Comparison of ENCODE assay signal across 8 cellular contexts in genomic region chr5:148383564-148384388, GRCh38. TPM values are rescaled to one million over a fixed set of nuclear protein-coding genes. Genes with fewer than 3 reads are reported as not detected.
DNase-seq lines count a peak whose midpoint lies in the region; ATAC-seq, FAIRE-seq and TF ChIP-seq lines count a peak whose summit lies in the region.

A gene with protein sequence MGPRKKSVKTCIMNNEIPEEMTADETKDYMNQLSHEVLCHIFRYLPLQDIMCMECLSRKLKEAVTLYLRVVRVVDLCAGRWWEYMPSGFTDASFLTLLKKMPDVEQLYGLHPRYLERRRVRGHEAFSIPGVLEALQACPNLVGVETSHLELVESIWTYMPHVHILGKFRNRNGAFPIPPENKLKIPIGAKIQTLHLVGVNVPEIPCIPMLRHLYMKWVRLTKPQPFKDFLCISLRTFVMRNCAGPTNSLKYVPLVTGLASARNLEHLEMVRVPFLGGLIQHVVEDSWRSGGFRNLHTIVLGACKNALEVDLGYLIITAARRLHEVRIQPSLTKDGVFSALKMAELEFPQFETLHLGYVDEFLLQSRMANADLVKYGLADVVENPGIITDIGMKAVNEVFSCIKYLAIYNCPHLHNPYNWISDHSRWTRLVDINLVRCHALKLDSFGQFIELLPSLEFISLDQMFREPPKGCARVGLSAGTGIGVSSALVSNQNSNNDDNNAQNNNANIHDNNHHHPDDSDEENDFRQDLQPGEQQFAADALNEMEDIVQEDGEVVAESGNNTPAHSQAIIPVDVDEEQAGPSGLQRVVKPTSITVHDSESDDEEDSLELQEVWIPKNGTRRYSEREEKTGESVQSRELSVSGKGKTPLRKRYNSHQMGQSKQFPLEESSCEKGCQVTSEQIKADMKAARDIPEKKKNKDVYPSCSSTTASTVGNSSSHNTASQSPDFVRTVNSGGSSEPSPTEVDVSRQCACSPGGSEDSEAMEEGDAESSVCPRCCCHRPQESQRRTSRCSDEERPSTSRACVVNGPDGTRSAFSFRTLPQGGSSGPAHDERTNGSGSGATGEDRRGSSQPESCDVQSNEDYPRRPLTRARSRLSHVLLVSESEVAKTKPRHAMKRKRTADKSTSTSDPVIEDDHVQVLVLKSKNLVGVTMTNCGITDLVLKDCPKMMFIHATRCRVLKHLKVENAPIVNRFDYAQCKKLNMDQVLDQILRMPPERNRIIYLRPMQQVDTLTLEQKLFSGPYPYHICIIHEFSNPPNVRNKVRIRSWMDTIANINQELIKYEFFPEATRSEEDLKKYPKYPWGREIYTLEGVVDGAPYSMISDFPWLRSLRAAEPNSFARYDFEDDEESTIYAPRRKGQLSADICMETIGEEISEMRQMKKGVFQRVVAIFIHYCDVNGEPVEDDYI (plus strand): TSS chr5:148383958. CDS start chr5:148394777, 10,819 bp downstream.

- peak within 1 kb of the TSS; percentile 9 for H3K27ac ChIP-seq in adipose tissue (ENCODE audit: low read depth, low read length)
- no peak within 1 kb of the TSS for H3K27ac ChIP-seq in trophoblast cell (ENCODE audit: low read depth, low read length)
- peak within 1 kb of the TSS; percentile 79 to 96 (median 92) for H3K27ac ChIP-seq in transverse colon

- ATAC-seq in HG02840 (IDR thresholded peaks at IDR 0.05; ENCODE audit: low FRiP score, unreplicated experiment): peak; percentile 100
- ATAC-seq in T-cell (replicated peaks in 1 of 4): peak; percentile 93 to 99 (median 97)

- H3K4me3 ChIP-seq in trophoblast cell (ENCODE audit: low read depth, low read length): peak within 1 kb of the TSS; percentile 76
- peak within 1 kb of the TSS; percentile 22 to 95 (median 82) for H3K4me3 ChIP-seq in transverse colon

- 0 to 1% (median 0%) methylated on average over 34 to 45 of the region's 45 CpGs for WGBS in adipose tissue, 3 donors
- WGBS in trophoblast cell (ENCODE audit: extremely low coverage, insufficient coverage, insufficient read length): no CpG with 5 or more reads among the region's 45 CpGs
- 0% methylated on average over 1 to 44 of the region's 45 CpGs for WGBS in transverse colon (ENCODE audit: low coverage in 1 of 2), 2 donors

- peaks cover 2% of the 10 kb centered on the region for H3K79me2 ChIP-seq in trophoblast cell (ENCODE audit: control insufficient read depth, insufficient read depth, low read length, poor library complexity)

- H2BK120ac ChIP-seq in trophoblast cell (ENCODE audit: insufficient read depth, low read length, poor library complexity): peak within 1 kb of the TSS; percentile 4

- peak within 1 kb of the TSS; percentile 51 for H3K4ac ChIP-seq in trophoblast cell (ENCODE audit: low read depth, low read length)

- peaks cover 4% of the 10 kb centered on the region for H3K79me1 ChIP-seq in trophoblast cell (ENCODE audit: low read length)

- H3K9ac ChIP-seq in trophoblast cell (ENCODE audit: low read length): peak within 1 kb of the TSS; percentile 80

- H3K4me1 ChIP-seq in trophoblast cell (ENCODE audit: control insufficient read depth in 1 of 2, insufficient read depth in 2 of 2, low read length in 2 of 2) (peaks cover 0 to 4% of the 10 kb centered on the region in 2 experiments), transverse colon (peaks cover 11 to 45% (median 28%) of the 10 kb centered on the region in 4 donors)

- H3K4me3 Mint-ChIP-seq in T-cell: peak within 1 kb of the TSS; percentile 75 to 96 (median 91)

- H2AFZ ChIP-seq in trophoblast cell (ENCODE audit: insufficient read depth, low read length, poor library complexity): peak within 1 kb of the TSS; percentile 38

- peaks cover 60 to 72% (median 69%) of the 10 kb centered on the region in 3 donors for H3K4me1 Mint-ChIP-seq in T-cell

- peak within 1 kb of the TSS; percentile 90 for H4K8ac ChIP-seq in trophoblast cell (ENCODE audit: low read depth, low read length)

- peak within 1 kb of the TSS; percentile 23 for H4K12ac ChIP-seq in trophoblast cell (ENCODE audit: low read depth, low read length)

- TF ChIP-seq POLR2A in GM12891 (IDR thresholded peaks at IDR 0.05; ENCODE audit: low read depth, low read length): peak; percentile 84
- TF ChIP-seq POLR2A in transverse colon (IDR thresholded peaks at IDR 0.05): peak; percentile 94

- H3K14ac ChIP-seq in trophoblast cell (ENCODE audit: low read length): peak within 1 kb of the TSS; percentile 66

- peak; percentile 75 for DNase-seq in GM12891 (ENCODE audit: insufficient read length, low spot score)
- DNase-seq in NCI-H1436 treated with DMSO at 0.1 percent for 48 hours (lab: John Stamatoyannopoulos, UW): peak; percentile 88
- peak; percentile 94 to 100 (median 98) for DNase-seq in T-cell
- peak; percentile 99 for DNase-seq in cardiac septum (ENCODE audit: low spot score)
- DNase-seq in trophoblast cell: peak; percentile 99
- DNase-seq in transverse colon: peak; percentile 98

- peaks cover 19% of the 10 kb centered on the region for H3K36me3 Mint-ChIP-seq in T-cell

- H3K27me3 Mint-ChIP-seq in T-cell: no peaks in the 10 kb centered on the region

- CTCF ChIA-PET in T-cell (lab: Charles Lee): no interaction called here

- TF ChIP-seq CTCF in transverse colon (IDR thresholded peaks at IDR 0.05): peak in 3 of 5 experiments; percentile 9 to 35 (median 20)

- H2AK5ac ChIP-seq in trophoblast cell (ENCODE audit: low read length): peak within 1 kb of the TSS; percentile 1

- TF ChIP-seq EP300 in transverse colon (IDR thresholded peaks at IDR 0.05; ENCODE audit: low read depth): no peak

- peak within 1 kb of the TSS; percentile 83 for H4K91ac ChIP-seq in trophoblast cell (ENCODE audit: low read depth, low read length)

- no peak within 1 kb of the TSS for H3K23ac ChIP-seq in trophoblast cell (ENCODE audit: low read length)

- H3K27me3 ChIP-seq in trophoblast cell (ENCODE audit: insufficient read depth, low read length) (no peaks in the 10 kb centered on the region), transverse colon (no peaks in the 10 kb centered on the region)

- H2BK5ac ChIP-seq in trophoblast cell (ENCODE audit: low read depth, low read length, poor library complexity): peak within 1 kb of the TSS; percentile 48

- no peak within 1 kb of the TSS for H2BK12ac ChIP-seq in trophoblast cell (ENCODE audit: low read length)

- peak within 1 kb of the TSS; percentile 92 for H3K4me2 ChIP-seq in trophoblast cell (ENCODE audit: low read length)

- peak within 1 kb of the TSS; percentile 95 to 100 for H3K27ac Mint-ChIP-seq in T-cell

- H3K18ac ChIP-seq in trophoblast cell (ENCODE audit: low read length): peak within 1 kb of the TSS; percentile 24

- H3K9me3 ChIP-seq in trophoblast cell (ENCODE audit: insufficient read depth, low read depth, low read length) (no peaks in the 10 kb centered on the region), transverse colon (no peaks in the 10 kb centered on the region)

- H3K9me3 Mint-ChIP-seq in T-cell: no peaks in the 10 kb centered on the region

- in situ Hi-C loops in transverse colon (cut with MboI; ENCODE audit: low pct_ligation_motif_present in 1 of 4, low pct_unique_long_range_greater_than_20kb in 1 of 4, low sequenced_read_pairs in 3 of 4): no loop called here

- POLR2A ChIA-PET in T-cell (lab: Charles Lee): interaction anchor here (0.6 to 0.7 kb wide), 2 partner anchors 15 to 68 kb away, joined by 3 read pairs; no protein-coding TSS in a partner anchor

- intact Hi-C loops in cardiac septum (cut with DNase I): loop anchor here (5.0 kb wide), 1 partner anchor 69 kb away; no protein-coding TSS in a partner anchor
- intact Hi-C loops in transverse colon (cut with DNase I; ENCODE audit: low total_unique reads): no loop called here

- H3K36me3 ChIP-seq in trophoblast cell (ENCODE audit: control insufficient read depth in 1 of 2, insufficient read depth in 2 of 2, low read length in 2 of 2) (no peaks in the 10 kb centered on the region), transverse colon (no peaks in the 10 kb centered on the region)

- peak; percentile 99 for FAIRE-seq in GM12891 (lab: Jason Lieb, UNC)

TF ChIP-seq in GM12891, 5 proteins besides CTCF, POLR2A, EP300 and RAD21:
- no peak for TF ChIP-seq PAX5 (IDR thresholded peaks at IDR 0.05; ENCODE audit: insufficient read depth, low read length, severe bottlenecking)
- peak; percentile 85 for TF ChIP-seq SPI1 (IDR thresholded peaks at IDR 0.05; ENCODE audit: low read depth, low read length)
- TF ChIP-seq POLR2AphosphoS5 (IDR thresholded peaks at IDR 0.05; ENCODE audit: low read depth, low read length): peak; percentile 87
- peak; percentile 25; the same call in 1 of the 2 replicates for TF ChIP-seq POU2F2 (IDR thresholded peaks at IDR 0.05; ENCODE audit: low read depth, low read length)
- TF ChIP-seq TAF1 (IDR thresholded peaks at IDR 0.05; ENCODE audit: low read depth, low read length): peak; percentile 72

RNA-seq across cellular contexts. Expression of the gene that starts here (rescaled TPM):
- 12.7 TPM for polyA plus RNA-seq in GM12891 (2012; ENCODE audit: low read depth, missing spikeins)
- 10 to 100 TPM; 61.0 to 70.8 (median 66.2) TPM for total RNA-seq in T-cell
- 10 to 100 TPM in 2 of 3 donors, 1 to 10 TPM in 1; 6.9 to 13.0 (median 12.4) TPM for polyA plus RNA-seq in adipose tissue
- total RNA-seq in cardiac septum: 61.3 TPM
- polyA plus RNA-seq in trophoblast cell (2013): 20.7 and 22.7 TPM in 2 replicates
- 100 to 1,000 TPM in 1 of 4 donors, 10 to 100 TPM in 3; 70.0 to 182 (median 79.3) TPM for total RNA-seq in transverse colon
